Comparison of ENCODE assay signal across 10 cellular contexts in the genomic region with DNA sequence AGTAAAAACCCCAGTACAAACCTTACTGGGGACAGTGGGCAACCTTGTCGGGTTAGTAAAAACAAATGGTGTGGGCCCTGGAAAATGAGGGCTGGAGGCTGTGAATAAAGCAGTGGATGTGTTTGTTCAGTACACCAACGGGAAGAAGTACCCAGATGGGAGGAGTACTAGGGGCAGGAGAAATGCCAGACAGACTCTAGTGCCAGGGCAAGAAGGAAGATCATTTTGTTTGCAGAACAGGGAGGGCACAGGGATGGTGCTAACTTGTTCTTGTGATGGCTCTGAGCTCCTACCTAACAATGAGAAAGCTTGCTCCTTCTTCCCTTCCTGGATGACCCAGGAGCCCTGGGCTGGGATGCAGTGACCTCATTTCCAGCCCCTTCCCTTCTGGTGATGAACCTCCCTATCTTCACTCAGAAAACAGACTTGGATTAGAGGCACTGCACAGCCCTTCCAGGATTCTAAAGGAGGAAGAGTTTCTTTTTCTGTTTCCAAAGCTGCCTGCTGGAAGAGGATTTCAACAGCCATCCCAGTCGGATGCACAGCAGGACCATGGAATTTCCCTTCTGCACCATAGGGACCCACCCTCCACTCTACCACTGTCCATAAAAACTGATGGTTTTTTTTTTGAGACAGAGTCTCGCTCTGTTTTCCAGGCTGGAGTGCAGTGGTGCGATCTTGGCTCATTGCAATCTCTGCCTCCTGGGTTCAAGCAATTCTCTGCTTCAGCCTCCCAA. TPM values are rescaled to one million over a fixed set of nuclear protein-coding genes. Genes with fewer than 3 reads are reported as not detected.
A peak's percentile ranks its signal among the peaks of the same experiment; 100 is the strongest.
DNase-seq lines count a peak whose midpoint lies in the region; ATAC-seq and TF ChIP-seq lines count a peak whose summit lies in the region.
"Had no signal": no experiment of that assay in that cellular context is flagged by ENCODE, and none has a peak within 500 bp of the region (broad histone marks: within the 10 kb centered on the region; RNA-seq: fewer than 3 reads in every experiment).

No MANE protein-coding gene starts in this region.

- peak overlapping the region; percentile 39; the same call in 1 of the 2 replicates for H3K9ac ChIP-seq in DND-41 (ENCODE audit: low read depth, low read length)
- H3K9ac ChIP-seq in trophoblast cell (ENCODE audit: low read length): no peak overlapping the region
- H3K9ac ChIP-seq: KMS-11 had no signal

- H3K36me3 ChIP-seq in DND-41 (ENCODE audit: insufficient read depth, low read length) (peaks cover 64% of the 10 kb centered on the region), esophagus squamous epithelium (peaks cover 22 to 42% (median 26%) of the 10 kb centered on the region in 3 donors), trophoblast cell (ENCODE audit: control insufficient read depth in 1 of 2, insufficient read depth in 2 of 2, low read length in 2 of 2) (peaks cover 35 to 42% of the 10 kb centered on the region in 2 experiments)

- peak overlapping the region; percentile 19 for H3K4me3 Mint-ChIP-seq in T-helper 17 cell

- H3K4me3 ChIP-seq in DND-41 (ENCODE audit: low read depth in 1 of 2, low read length in 2 of 2) (peak overlapping the region in 1 of 2 experiments; percentile 29; a peak in 2 of 4 replicates), esophagus squamous epithelium (peak overlapping the region in 1 of 4 donors; percentile 12), trophoblast cell (ENCODE audit: low read depth, low read length) (no peak overlapping the region)

- no peak overlapping the region for H2BK120ac ChIP-seq in trophoblast cell (ENCODE audit: insufficient read depth, low read length, poor library complexity)

- no peak overlapping the region for H4K91ac ChIP-seq in trophoblast cell (ENCODE audit: low read depth, low read length)

- H3K4me1 Mint-ChIP-seq in T-helper 17 cell: peaks cover 45% of the 10 kb centered on the region

- H4K8ac ChIP-seq in trophoblast cell (ENCODE audit: low read depth, low read length): no peak overlapping the region

- H3K27me3 ChIP-seq in DND-41 (ENCODE audit: insufficient read depth, low read length, poor library complexity) (no peaks in the 10 kb centered on the region), esophagus squamous epithelium (no peaks in the 10 kb centered on the region), trophoblast cell (ENCODE audit: insufficient read depth, low read length) (peaks cover 5% of the 10 kb centered on the region)

- DNase-seq in DND-41 (no peak), T-helper 17 cell (no peak), esophagus squamous epithelium (lab: John Stamatoyannopoulos, UW) (no peak), trophoblast cell (no peak), NCI-H446 (lab: John Stamatoyannopoulos, UW) (no peak), sciatic nerve (ENCODE audit: low spot score) (no peak)
- DNase-seq: central memory CD4-positive, alpha-beta T cell had no signal

- H2BK5ac ChIP-seq in trophoblast cell (ENCODE audit: low read depth, low read length, poor library complexity): no peak overlapping the region

- no peak overlapping the region for H4K12ac ChIP-seq in trophoblast cell (ENCODE audit: low read depth, low read length)

- H3K4me1 ChIP-seq in DND-41 (ENCODE audit: insufficient read depth, low read length) (peaks cover 73% of the 10 kb centered on the region), esophagus squamous epithelium (peaks cover 48 to 72% (median 52%) of the 10 kb centered on the region in 3 donors), trophoblast cell (ENCODE audit: control insufficient read depth in 1 of 2, insufficient read depth in 2 of 2, low read length in 2 of 2) (peaks cover 14% of the 10 kb centered on the region in 2 experiments)

- no peaks in the 10 kb centered on the region for H3K9me3 ChIP-seq in DND-41 (ENCODE audit: insufficient read depth, low read length, severe bottlenecking)
- no peaks in the 10 kb centered on the region for H3K9me3 ChIP-seq in T-helper 17 cell (ENCODE audit: control insufficient read depth, low read length, poor library complexity, severe bottlenecking)
- no peaks in the 10 kb centered on the region for H3K9me3 ChIP-seq in esophagus squamous epithelium
- no peaks in the 10 kb centered on the region for H3K9me3 ChIP-seq in trophoblast cell (ENCODE audit: insufficient read depth, low read depth, low read length)

- H4K20me1 ChIP-seq in DND-41 (ENCODE audit: insufficient read depth, low read length): peaks cover 53% of the 10 kb centered on the region

- H2BK12ac ChIP-seq in trophoblast cell (ENCODE audit: low read length): no peak overlapping the region

- H3K18ac ChIP-seq in trophoblast cell (ENCODE audit: low read length): no peak overlapping the region

- H2AK5ac ChIP-seq in trophoblast cell (ENCODE audit: low read length): no peak overlapping the region

- H3K4ac ChIP-seq in trophoblast cell (ENCODE audit: low read depth, low read length): peak overlapping the region; percentile 22

- WGBS in esophagus squamous epithelium, 2 donors: 37 to 53% methylated on average over 5 of the region's 5 CpGs
- no CpG with 5 or more reads among the region's 5 CpGs for WGBS in trophoblast cell (ENCODE audit: extremely low coverage, insufficient coverage, insufficient read length)

- no peak for TF ChIP-seq POLR2A in esophagus squamous epithelium (IDR thresholded peaks at IDR 0.05)

- H3K27ac ChIP-seq in DND-41 (ENCODE audit: low read length) (peak overlapping the region; percentile 48; the same call in 1 of the 2 replicates), esophagus squamous epithelium (peak overlapping the region; percentile 96 to 100 (median 98)), trophoblast cell (ENCODE audit: low read depth, low read length) (no peak overlapping the region)
- H3K27ac ChIP-seq: KMS-11 had no signal

- H3K4me2 ChIP-seq in DND-41 (ENCODE audit: insufficient read depth, low read length) (peak overlapping the region; percentile 81), trophoblast cell (ENCODE audit: low read length) (no peak overlapping the region)
- H3K4me2 ChIP-seq: KMS-11 had no signal

- H2AFZ ChIP-seq in DND-41 (ENCODE audit: low read depth, low read length) (no peak overlapping the region), trophoblast cell (ENCODE audit: insufficient read depth, low read length, poor library complexity) (no peak overlapping the region)

- no peak overlapping the region for H3K23ac ChIP-seq in trophoblast cell (ENCODE audit: low read length)

- H3K27me3 Mint-ChIP-seq in T-helper 17 cell: no peaks in the 10 kb centered on the region

- peaks cover 12% of the 10 kb centered on the region for H3K79me1 ChIP-seq in trophoblast cell (ENCODE audit: low read length)

- peak overlapping the region; percentile 99 for H3K27ac Mint-ChIP-seq in T-helper 17 cell

- no peak for ATAC-seq in DND-41 (ENCODE audit: insufficient read depth, low read depth)
- ATAC-seq in T-helper 17 cell: no peak
- no peak for ATAC-seq in HG02981 (IDR thresholded peaks at IDR 0.05; ENCODE audit: unreplicated experiment)
- no peak for ATAC-seq in HG02870 (IDR thresholded peaks at IDR 0.05; ENCODE audit: unreplicated experiment)
- no peak for ATAC-seq in sciatic nerve

- peaks cover 5% of the 10 kb centered on the region for H3K36me3 Mint-ChIP-seq in T-helper 17 cell (ENCODE audit: low read depth)

- peaks cover 77% of the 10 kb centered on the region for H3K79me2 ChIP-seq in DND-41 (ENCODE audit: insufficient read depth, low read length)
- peaks cover 20% of the 10 kb centered on the region for H3K79me2 ChIP-seq in trophoblast cell (ENCODE audit: control insufficient read depth, insufficient read depth, low read length, poor library complexity)

- intact Hi-C loops in esophagus squamous epithelium (cut with DNase I): no loop called here
- intact Hi-C loops in sciatic nerve (cut with DNase I): no loop called here

- TF ChIP-seq CTCF in DND-41 (IDR thresholded peaks at IDR 0.05; ENCODE audit: borderline replicate concordance, extremely low read depth, low read length, poor library complexity, severe bottlenecking) (no peak), esophagus squamous epithelium (IDR thresholded peaks at IDR 0.05) (no peak)

- H3K14ac ChIP-seq in trophoblast cell (ENCODE audit: low read length): no peak overlapping the region

RNA-seq across cellular contexts. Expression of a gene that starts 6.1 kb away (rescaled TPM):
- total RNA-seq in T-helper 17 cell: 100 to 1,000 TPM in 1 of 2 donors, 10 to 100 TPM in 1; 83.5 to 105 TPM
- total RNA-seq in esophagus squamous epithelium: 10 to 100 TPM; 11.9 to 31.7 (median 24.9) TPM
- 15.1 and 16.0 TPM in 2 replicates for polyA plus RNA-seq in trophoblast cell (2013)
- 51.0 TPM for total RNA-seq in sciatic nerve

RNA-seq across cellular contexts. Expression of a gene that starts 6.5 kb away (rescaled TPM):
- 10 to 100 TPM; 17.7 to 18.0 TPM for total RNA-seq in T-helper 17 cell
- 10 to 100 TPM; 16.0 to 42.9 (median 27.4) TPM for total RNA-seq in esophagus squamous epithelium
- polyA plus RNA-seq in trophoblast cell (2013): 25.9 and 26.8 TPM in 2 replicates
- total RNA-seq in sciatic nerve: 17.7 TPM

RNA-seq across cellular contexts. Expression of a gene that starts 11.0 kb away (rescaled TPM):
- total RNA-seq in T-helper 17 cell (1 to 10 TPM; 1.1 to 1.3 TPM), esophagus squamous epithelium (1 to 10 TPM in 1 of 4 donors, not detected in 3; 1.1 TPM), sciatic nerve (1.9 TPM)
- polyA plus RNA-seq in trophoblast cell (2013): 0.45 and 0.51 TPM in 2 replicates

RNA-seq across cellular contexts. Expression of a gene that starts 12.0 kb away (rescaled TPM):
- total RNA-seq in T-helper 17 cell (1 to 10 TPM; 1.6 to 2.1 TPM), esophagus squamous epithelium (10 to 100 TPM; 36.7 to 68.9 (median 51.5) TPM), sciatic nerve (48.8 TPM)
- polyA plus RNA-seq in trophoblast cell (2013): 41.6 and 41.7 TPM in 2 replicates

RNA-seq across cellular contexts. Expression of a gene that starts 16.1 kb away (rescaled TPM):
- total RNA-seq in T-helper 17 cell (10 to 100 TPM; 27.5 to 29.1 TPM), esophagus squamous epithelium (10 to 100 TPM; 10.4 to 21.2 (median 16.1) TPM), sciatic nerve (20.6 TPM)
- polyA plus RNA-seq in trophoblast cell (2013): 13.1 TPM in 2 replicates
